ENCODE assay signal across 8 cellular contexts in genomic region chr7:8217200-8218068, GRCh38. TPM values are rescaled to one million over a fixed set of nuclear protein-coding genes. Genes with fewer than 3 reads are reported as not detected.
A peak's percentile ranks its signal among the peaks of the same experiment; 100 is the strongest.
DNase-seq lines count a peak whose midpoint lies in the region; ATAC-seq and TF ChIP-seq lines count a peak whose summit lies in the region.

No MANE protein-coding gene starts in this region.

- no peak for TF ChIP-seq POLR2A in erythroblast (IDR thresholded peaks at IDR 0.05; ENCODE audit: low read length)

- H3K27ac Mint-ChIP-seq in neural crest cell (ENCODE audit: unreplicated experiment): peak overlapping the region; percentile 68

- H3K4me1 Mint-ChIP-seq in neural crest cell: peaks cover 53% of the 10 kb centered on the region

- TF ChIP-seq CTCF in neural crest cell (conservative IDR thresholded peaks at IDR 0.05): peak; percentile 88

- H3K36me3 Mint-ChIP-seq in neural crest cell (ENCODE audit: low read depth): no peaks in the 10 kb centered on the region

- ATAC-seq in GM19467 (IDR thresholded peaks at IDR 0.05; ENCODE audit: unreplicated experiment) (no peak), GM19324 (IDR thresholded peaks at IDR 0.05; ENCODE audit: low FRiP score, unreplicated experiment) (no peak)

- DNase-seq in CD1c-positive myeloid dendritic cell (ENCODE audit: extremely low spot score) (peak; percentile 84), GM19238 (ENCODE audit: insufficient read length, low spot score) (peak; percentile 19), NCI-H1436 treated with DMSO at 0.1 percent for 48 hours (lab: John Stamatoyannopoulos, UW) (peak; percentile 46), SKM-1 (lab: John Stamatoyannopoulos, UW; ENCODE audit: unreplicated experiment) (peak; percentile 25), erythroblast (lab: John Stamatoyannopoulos, UW) (peak; percentile 76 to 88), neural crest cell (ENCODE audit: low read depth, low spot score) (peak; percentile 42)

- peak overlapping the region; percentile 24 for H3K4me3 Mint-ChIP-seq in neural crest cell

- H3K9me3 Mint-ChIP-seq in neural crest cell: no peaks in the 10 kb centered on the region

- no peaks in the 10 kb centered on the region for H3K27me3 Mint-ChIP-seq in neural crest cell (ENCODE audit: low read depth)

RNA-seq across cellular contexts. Expression of gene ICA1, which starts 44.5 kb away (rescaled TPM):
- total RNA-seq in neural crest cell: 3.5 and 4.2 TPM in 2 replicates

Comparison
In these comparisons a context has a peak if more than half of its experiments do, and no peak if none do; other contexts are left out.
1. DNase-seq: peak in every context shown above with its lines; median percentile 84 in CD1c-positive myeloid dendritic cell; 82 in erythroblast; 46 in NCI-H1436 treated with DMSO at 0.1 percent for 48 hours; 42 in neural crest cell; 25 in SKM-1; 19 in GM19238.